ENCODE assay signal across 10 cellular contexts in the genomic region with DNA sequence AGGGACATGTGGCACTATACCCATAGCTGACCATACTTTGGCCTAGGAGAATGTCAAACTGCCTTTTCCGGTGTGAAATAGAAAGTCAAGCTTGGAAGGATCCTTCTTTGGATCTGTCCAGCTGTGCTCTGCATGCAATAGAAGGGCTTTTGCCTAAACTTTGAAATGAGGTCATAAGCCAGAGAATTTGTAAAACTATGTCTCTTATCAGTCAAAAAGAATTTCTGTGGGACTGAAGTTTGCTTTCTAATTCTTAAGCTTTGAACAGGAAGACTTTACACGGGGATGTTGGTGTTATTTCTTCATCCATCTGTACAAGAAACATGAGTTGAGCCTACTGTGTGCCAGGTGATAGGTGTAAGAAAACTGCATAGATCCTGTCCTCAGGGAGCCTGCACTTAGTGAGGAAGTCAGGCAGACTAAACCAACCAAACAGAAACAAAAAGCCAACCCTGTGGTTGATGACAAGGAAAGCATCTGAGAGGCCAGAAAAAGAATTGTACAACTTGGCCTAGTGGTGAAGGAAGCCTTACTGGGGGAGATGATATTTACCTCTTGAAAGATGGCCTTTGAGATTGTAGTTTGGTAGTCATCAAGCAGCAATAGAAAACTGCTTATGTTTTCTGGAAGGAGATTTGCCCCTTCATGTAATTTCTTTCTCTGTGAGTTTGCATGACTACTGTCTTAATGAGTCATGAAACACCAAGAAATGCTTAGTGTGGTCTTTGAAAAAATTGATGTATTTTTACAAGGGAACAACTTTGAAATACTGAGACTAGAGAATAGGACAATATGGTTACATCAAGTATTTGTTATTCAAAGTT. TPM values are rescaled to one million over a fixed set of nuclear protein-coding genes. Genes with fewer than 3 reads are reported as not detected.
DNase-seq lines count a peak whose midpoint lies in the region; ATAC-seq and TF ChIP-seq lines count a peak whose summit lies in the region.
"Had no signal": no experiment of that assay in that cellular context is flagged by ENCODE, and none has a peak within 500 bp of the region (broad histone marks: within the 10 kb centered on the region; RNA-seq: fewer than 3 reads in every experiment).

No MANE protein-coding gene starts in this region.

- no peak overlapping the region for H3K27ac Mint-ChIP-seq in activated T-cell treated with anti-CD3 and anti-CD28 coated beads, Interleukin-2, amount 50 U/mL, for 72 hours
- peak overlapping the region; percentile 93 for H3K27ac Mint-ChIP-seq in chondrocyte (ENCODE audit: unreplicated experiment)

- peaks cover 51% of the 10 kb centered on the region for H3K27me3 Mint-ChIP-seq in activated T-cell treated with anti-CD3 and anti-CD28 coated beads, Interleukin-2, amount 50 U/mL, for 72 hours (ENCODE audit: low read depth)
- no peaks in the 10 kb centered on the region for H3K27me3 Mint-ChIP-seq in chondrocyte (ENCODE audit: low read depth)

- peaks cover 5 to 9% of the 10 kb centered on the region in 2 donors for H3K4me1 ChIP-seq in aorta (ENCODE audit: control insufficient read depth in 1 of 2, insufficient read depth in 2 of 2, low read length in 2 of 2)

- 1 to 6% methylated on average over 2 of the region's 2 CpGs for WGBS in aorta, 2 donors
- WGBS in lower leg skin, 2 donors: 73 to 76% methylated on average over 2 of the region's 2 CpGs

- TF ChIP-seq CTCF in chondrocyte (IDR thresholded peaks at IDR 0.05): no peak
- TF ChIP-seq CTCF in lower leg skin (IDR thresholded peaks at IDR 0.05): no peak

- no peak overlapping the region for H3K4me3 Mint-ChIP-seq in activated T-cell treated with anti-CD3 and anti-CD28 coated beads, Interleukin-2, amount 50 U/mL, for 72 hours
- H3K4me3 Mint-ChIP-seq in chondrocyte (ENCODE audit: unreplicated experiment): no peak overlapping the region

- intact Hi-C loops in aorta (cut with DNase I) (loop anchor here (5.0 kb wide), 2 partner anchors 97 to 127 kb away; no protein-coding TSS in a partner anchor), posterior vena cava (cut with DNase I) (no loop called here), lower leg skin (cut with DNase I; ENCODE audit: low total_unique reads) (no loop called here)

- H3K4me3 ChIP-seq in aorta (ENCODE audit: low read length in 2 of 2): no peak overlapping the region
- no peak overlapping the region for H3K4me3 ChIP-seq in lower leg skin (ENCODE audit: low read depth, poor library complexity, severe bottlenecking)

- peak overlapping the region; percentile 89 to 97 for H3K27ac ChIP-seq in aorta (ENCODE audit: low read depth in 1 of 2, low read length in 2 of 2)

- no peaks in the 10 kb centered on the region for H3K36me3 ChIP-seq in aorta (ENCODE audit: control insufficient read depth in 1 of 2, insufficient read depth in 2 of 2, low read length in 1 of 2)

- no peaks in the 10 kb centered on the region for H3K9me3 ChIP-seq in aorta (ENCODE audit: control insufficient read depth, low read length)

- ATAC-seq in activated T-cell treated with anti-CD3 and anti-CD28 coated beads, Interleukin-2, amount 50 U/mL, for 72 hours (replicated peaks in 1 of 2): peak; percentile 76 to 86
- peak; percentile 26 for ATAC-seq in aorta (ENCODE audit: low FRiP score)
- ATAC-seq in GM19463 (IDR thresholded peaks at IDR 0.05; ENCODE audit: unreplicated experiment): no peak

- no peak for DNase-seq in activated T-cell treated with anti-CD3 and anti-CD28 coated beads, Interleukin-2, amount 50 U/mL, for 72 hours
- no peak for DNase-seq in activated T-cell treated with anti-CD3 and anti-CD28 coated beads, Interleukin-2, amount 50 U/mL, for 1 hour
- DNase-seq in chondrocyte (ENCODE audit: low spot score): no peak
- DNase-seq in kidney tubule cell (ENCODE audit: low spot score): peak; percentile 52
- DNase-seq in aorta: no peak
- no peak for DNase-seq in posterior vena cava (ENCODE audit: low spot score)
- DNase-seq in lower leg skin (ENCODE audit: low spot score in 2 of 2): no peak
- DNase-seq: activated gamma-delta T cell, NCI-H187 had no signal

- no peaks in the 10 kb centered on the region for H3K27me3 ChIP-seq in aorta (ENCODE audit: control insufficient read depth in 1 of 2, insufficient read depth in 2 of 2, low read length in 1 of 2)

- no peaks in the 10 kb centered on the region for H3K9me3 Mint-ChIP-seq in activated T-cell treated with anti-CD3 and anti-CD28 coated beads, Interleukin-2, amount 50 U/mL, for 72 hours
- H3K9me3 Mint-ChIP-seq in chondrocyte (ENCODE audit: low read depth): no peaks in the 10 kb centered on the region

- TF ChIP-seq POLR2A in lower leg skin (IDR thresholded peaks at IDR 0.05): no peak

- H3K36me3 Mint-ChIP-seq in activated T-cell treated with anti-CD3 and anti-CD28 coated beads, Interleukin-2, amount 50 U/mL, for 72 hours (ENCODE audit: insufficient read depth in 2 of 2): peaks cover 0 to 2% of the 10 kb centered on the region in 2 donors
- peaks cover 17% of the 10 kb centered on the region for H3K36me3 Mint-ChIP-seq in chondrocyte (ENCODE audit: low read depth)

- H3K4me1 Mint-ChIP-seq in activated T-cell treated with anti-CD3 and anti-CD28 coated beads, Interleukin-2, amount 50 U/mL, for 72 hours (ENCODE audit: low read depth): peaks cover 6% of the 10 kb centered on the region
- H3K4me1 Mint-ChIP-seq in chondrocyte (ENCODE audit: low read depth): peaks cover 87% of the 10 kb centered on the region

RNA-seq across cellular contexts. Expression of gene TGFB2, which starts 24.8 kb away (rescaled TPM):
- total RNA-seq in activated T-cell treated with anti-CD3 and anti-CD28 coated beads, Interleukin-2, amount 50 U/mL, for 72 hours: not detected
- total RNA-seq in chondrocyte (140 to 237 TPM (median 226 TPM) in 3 replicates), aorta (10 to 100 TPM; 15.5 to 18.0 TPM), posterior vena cava (10 to 100 TPM in 1 of 2 donors, 1 to 10 TPM in 1; 10.0 to 17.2 TPM), lower leg skin (1 to 10 TPM in 2 of 4 donors, under 1 TPM in 2; 0.55 to 2.9 (median 1.8) TPM)
- polyA plus RNA-seq in aorta: 1 to 10 TPM; 2.2 to 2.6 TPM

Comparison
In these comparisons a context has a peak if more than half of its experiments do, and no peak if none do; other contexts are left out.
1. intact Hi-C loops: an anchor here in aorta (5.0 kb wide); none called in posterior vena cava and lower leg skin.